Comparison of ENCODE assay signal across 25 cellular contexts in genomic region chr7:127912901-127913300, GRCh38.
DNase-seq lines count a peak whose midpoint lies in the region; ATAC-seq and TF ChIP-seq lines count a peak whose summit lies in the region.
"Had no signal": no experiment of that assay in that cellular context is flagged by ENCODE, and none has a peak within 500 bp of the region (broad histone marks: within the 10 kb centered on the region; RNA-seq: fewer than 3 reads in every experiment).

No MANE protein-coding gene starts in this region.

- H3K4me3 Mint-ChIP-seq in stimulated activated memory B cell treated with anti-CD40 and anti-IgM and Interleukin-4, amounts not matched to agents 10 μg/mL and 1 μg/mL and 100 μg/mL, for 72 hours, result no peak overlapping the region
- H3K4me3 Mint-ChIP-seq: activated T-cell treated with anti-CD3 and anti-CD28 coated beads, Interleukin-2, amount 50 U/mL, for 4 hours had no signal

- H3K9me3 Mint-ChIP-seq in stimulated activated memory B cell treated with anti-CD40 and anti-IgM and Interleukin-4, amounts not matched to agents 10 μg/mL and 1 μg/mL and 100 μg/mL, for 72 hours, result no peaks in the 10 kb centered on the region
- H3K9me3 Mint-ChIP-seq: activated T-cell treated with anti-CD3 and anti-CD28 coated beads, Interleukin-2, amount 50 U/mL, for 4 hours had no signal

- 20% methylated on average over 2 of the region's 2 CpGs for WGBS in body of pancreas, 2 donors

- peak; percentile 42 for ATAC-seq in body of pancreas
- ATAC-seq in stimulated activated memory B cell treated with anti-CD40 and anti-IgM and Interleukin-4, amounts not matched to agents 10 μg/mL and 1 μg/mL and 100 μg/mL, for 72 hours, result no peak
- ATAC-seq: A549; activated T-cell treated with anti-CD3 and anti-CD28 coated beads, Interleukin-2, amount 50 U/mL, for 4 hours; foreskin keratinocyte had no signal

- peaks cover 39% of the 10 kb centered on the region for H3K4me1 ChIP-seq in body of pancreas
- H3K4me1 ChIP-seq: A549, BLaER1, foreskin keratinocyte, vagina had no signal

- intact Hi-C loops in body of pancreas (cut with DNase I), result no loop called here

- peak; percentile 29 for DNase-seq in NCI-H510A treated with DMSO at 0.1 percent for 48 hours (lab: John Stamatoyannopoulos, UW)
- DNase-seq in NCI-H510A (lab: John Stamatoyannopoulos, UW), result no peak
- DNase-seq in NCI-H2196 treated with DMSO at 0.1 percent for 48 hours (lab: John Stamatoyannopoulos, UW; ENCODE audit: unreplicated experiment), result peak; percentile 23
- DNase-seq in body of pancreas, result no peak
- no peak for DNase-seq in GM10266 (ENCODE audit: extremely low spot score)
- no peak for DNase-seq in COLO829 (ENCODE audit: low spot score)
- DNase-seq in stimulated activated CD8-positive, alpha-beta memory T cell treated with anti-CD3 and anti-CD28 coated beads, Interleukin-4, amount 100 ng/mL, for 48 hours, result no peak
- DNase-seq: activated CD4-positive, CD25-positive, alpha-beta regulatory T cell treated with anti-CD3 and anti-CD28 coated beads, Interleukin-2, amount 50 U/mL, for 72 hours; activated naive CD4-positive, alpha-beta T cell treated with Interleukin-2 at 50 U/mL for 16 hours; activated T-cell treated with anti-CD3 and anti-CD28 coated beads, Interleukin-2, amount 50 U/mL, for 4 hours; caudate nucleus; erythroblast; foreskin keratinocyte; NCI-H2107; NK-92 treated with Interleukin-12 subunit alpha and Interleukin-12 subunit beta, amount 100 ng/mL, for 24 hours; nucleus accumbens; T1000 had no signal

- H3K36me3 ChIP-seq in body of pancreas (replicated peaks in 1 of 2; ENCODE audit: insufficient read depth in 1 of 2, low read depth in 2 of 2), result no peaks in the 10 kb centered on the region
- H3K36me3 ChIP-seq: right atrium auricular region, vagina had no signal

- peaks cover 47% of the 10 kb centered on the region for H3K4me1 Mint-ChIP-seq in stimulated activated memory B cell treated with anti-CD40 and anti-IgM and Interleukin-4, amounts not matched to agents 10 μg/mL and 1 μg/mL and 100 μg/mL, for 72 hours

- H3K9me3 ChIP-seq in body of pancreas, result no peaks in the 10 kb centered on the region
- H3K9me3 ChIP-seq: A549, BLaER1, right atrium auricular region, vagina had no signal

- TF ChIP-seq CTCF in body of pancreas (IDR thresholded peaks at IDR 0.05) (no peak), GM10266 (IDR thresholded peaks at IDR 0.05; ENCODE audit: control insufficient read depth, insufficient read depth, low read depth, missing control alignments) (no peak)

- no peaks in the 10 kb centered on the region for H3K27me3 Mint-ChIP-seq in stimulated activated memory B cell treated with anti-CD40 and anti-IgM and Interleukin-4, amounts not matched to agents 10 μg/mL and 1 μg/mL and 100 μg/mL, for 72 hours

- TF ChIP-seq POLR2A in body of pancreas (IDR thresholded peaks at IDR 0.05), result no peak

- no peaks in the 10 kb centered on the region for H3K27me3 ChIP-seq in body of pancreas
- H3K27me3 ChIP-seq: BLaER1, foreskin keratinocyte, right atrium auricular region, vagina had no signal

- H3K27ac Mint-ChIP-seq in stimulated activated memory B cell treated with anti-CD40 and anti-IgM and Interleukin-4, amounts not matched to agents 10 μg/mL and 1 μg/mL and 100 μg/mL, for 72 hours, result peak overlapping the region; percentile 80

- no peak overlapping the region for H3K4me3 ChIP-seq in body of pancreas
- H3K4me3 ChIP-seq: A549, BLaER1, lung, right atrium auricular region, vagina had no signal

- H3K27ac ChIP-seq in body of pancreas, result no peak overlapping the region
- H3K27ac ChIP-seq: A549, BLaER1, foreskin keratinocyte, HL-60, right atrium auricular region, RWPE1, vagina had no signal

- H3K36me3 Mint-ChIP-seq in stimulated activated memory B cell treated with anti-CD40 and anti-IgM and Interleukin-4, amounts not matched to agents 10 μg/mL and 1 μg/mL and 100 μg/mL, for 72 hours, result peaks cover 38% of the 10 kb centered on the region

Comparison
In these comparisons a context has a peak if more than half of its experiments do, and no peak if none do; other contexts are left out.
1. DNase-seq: peak in NCI-H510A treated with DMSO at 0.1 percent for 48 hours (single experiment) and NCI-H2196 treated with DMSO at 0.1 percent for 48 hours (single experiment); none in NCI-H510A (single experiment), body of pancreas (0 of 4), GM10266 (single experiment), COLO829 (single experiment) and stimulated activated CD8-positive, alpha-beta memory T cell treated with anti-CD3 and anti-CD28 coated beads, Interleukin-4, amount 100 ng/mL, for 48 hours (single experiment).